In the genomic region with DNA sequence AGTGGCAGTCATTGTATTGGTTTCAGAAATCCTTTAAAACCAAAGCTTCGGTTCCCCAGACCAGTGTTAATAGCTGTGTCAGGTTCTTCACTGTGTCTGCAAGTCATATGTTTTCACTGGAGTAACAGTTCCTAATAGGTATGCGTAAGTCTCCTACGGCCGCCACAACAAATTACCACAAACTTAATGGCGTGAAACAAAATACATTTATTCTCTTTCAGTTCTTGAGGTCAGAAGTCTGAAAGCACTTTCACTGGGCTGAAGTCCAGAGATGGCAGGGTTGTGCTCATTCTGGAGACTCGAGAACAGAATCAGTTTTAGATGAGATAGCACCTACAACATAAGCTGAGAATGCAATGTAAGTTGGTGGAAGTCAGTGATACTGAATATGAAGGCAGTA, we compare ENCODE assay signal across 20 cellular contexts.
"Had no signal": no experiment of that assay in that cellular context is flagged by ENCODE, and none has a peak within 500 bp of the region (broad histone marks: within the 10 kb centered on the region; RNA-seq: fewer than 3 reads in every experiment).

No MANE protein-coding gene starts in this region.

- ATAC-seq: activated CD4-positive, alpha-beta T cell treated with anti-CD3 and anti-CD28 coated beads for 36 hours; natural killer cell treated with Interleukin-12 subunit alpha and Interleukin-12 subunit beta and Interleukin-15 and Interleukin-18, amount 100 ng/mL, for 72 hours had no signal

- H3K4me3 ChIP-seq: left ventricle myocardium inferior, spleen, tibial artery had no signal

- H3K27ac Mint-ChIP-seq: activated B cell treated with CpG ODN at 0.5 μM for 24 hours; activated CD4-positive, alpha-beta T cell treated with anti-CD3 and anti-CD28 coated beads for 36 hours; activated naive CD8-positive, alpha-beta T cell treated with anti-CD3 and anti-CD28 coated beads for 36 hours; brain; natural killer cell treated with Interleukin-12 subunit alpha and Interleukin-12 subunit beta and Interleukin-15 and Interleukin-18, amount 100 ng/mL, for 72 hours; progenitor cell of endocrine pancreas; stimulated activated naive CD8-positive, alpha-beta T cell treated with anti-CD3 and anti-CD28 coated beads, Interleukin-15, Interleukin-2, amounts not matched to agents 100 ng/mL and 50 ng/mL, for 24 hours; T-helper 1 cell treated with Interleukin-12 subunit alpha and Interleukin-12 subunit beta and Interleukin-4 antibody, amounts not matched to agents 30 μg/mL and 1 μg/mL, for 36 hours had no signal

- H3K4me3 Mint-ChIP-seq: activated B cell treated with CpG ODN at 0.5 μM for 24 hours; activated CD4-positive, alpha-beta T cell treated with anti-CD3 and anti-CD28 coated beads for 36 hours; activated naive CD8-positive, alpha-beta T cell treated with anti-CD3 and anti-CD28 coated beads for 36 hours; brain; natural killer cell treated with Interleukin-12 subunit alpha and Interleukin-12 subunit beta and Interleukin-15 and Interleukin-18, amount 100 ng/mL, for 72 hours; stimulated activated naive CD8-positive, alpha-beta T cell treated with anti-CD3 and anti-CD28 coated beads, Interleukin-15, Interleukin-2, amounts not matched to agents 100 ng/mL and 50 ng/mL, for 24 hours; T-helper 1 cell treated with Interleukin-12 subunit alpha and Interleukin-12 subunit beta and Interleukin-4 antibody, amounts not matched to agents 30 μg/mL and 1 μg/mL, for 36 hours had no signal

- H3K9me3 Mint-ChIP-seq: activated B cell treated with CpG ODN at 0.5 μM for 24 hours; activated naive CD8-positive, alpha-beta T cell treated with anti-CD3 and anti-CD28 coated beads for 36 hours; stimulated activated naive CD8-positive, alpha-beta T cell treated with anti-CD3 and anti-CD28 coated beads, Interleukin-15, Interleukin-2, amounts not matched to agents 100 ng/mL and 50 ng/mL, for 24 hours; T-helper 1 cell treated with Interleukin-12 subunit alpha and Interleukin-12 subunit beta and Interleukin-4 antibody, amounts not matched to agents 30 μg/mL and 1 μg/mL, for 36 hours had no signal

- H3K27me3 Mint-ChIP-seq: activated B cell treated with CpG ODN at 0.5 μM for 24 hours had no signal

- H3K36me3 Mint-ChIP-seq: activated naive CD8-positive, alpha-beta T cell treated with anti-CD3 and anti-CD28 coated beads for 36 hours; brain; natural killer cell treated with Interleukin-12 subunit alpha and Interleukin-12 subunit beta and Interleukin-15 and Interleukin-18, amount 100 ng/mL, for 72 hours had no signal

- DNase-seq: activated B cell treated with CpG ODN at 0.5 μM for 24 hours; activated CD4-positive, alpha-beta T cell treated with anti-CD3 and anti-CD28 coated beads for 36 hours; activated CD4-positive, alpha-beta T cell treated with anti-CD3 and anti-CD28 coated beads, Interleukin-2, amount 50 U/mL, for 4 hours; activated CD8-positive, alpha-beta memory T cell treated with anti-CD3 and anti-CD28 coated beads, Interleukin-2, amount 50 U/mL, for 48 hours; activated naive CD4-positive, alpha-beta T cell treated with Interleukin-2 at 50 U/mL for 16 hours; activated naive CD8-positive, alpha-beta T cell treated with anti-CD3 and anti-CD28 coated beads for 36 hours; activated T-cell treated with anti-CD3 and anti-CD28 coated beads, Interleukin-2, amount 50 U/mL, for 48 hours; foreskin fibroblast; left ventricle myocardium inferior; mammary epithelial cell; midbrain; spleen; stimulated activated CD4-positive, alpha-beta T cell treated with anti-CD3 and anti-CD28 coated beads, Interleukin-4, amount 100 ng/mL, for 1 hour; substantia nigra; tibial artery had no signal

- H3K4me1 Mint-ChIP-seq: activated CD4-positive, alpha-beta T cell treated with anti-CD3 and anti-CD28 coated beads for 36 hours; activated naive CD8-positive, alpha-beta T cell treated with anti-CD3 and anti-CD28 coated beads for 36 hours; brain had no signal
